ENCODE assay signal across 8 cellular contexts in genomic region chr7:56033671-56034432, GRCh38. TPM values are rescaled to one million over a fixed set of nuclear protein-coding genes. Genes with fewer than 3 reads are reported as not detected.
DNase-seq lines count a peak whose midpoint lies in the region; ATAC-seq and TF ChIP-seq lines count a peak whose summit lies in the region.

No MANE protein-coding gene starts in this region.

- no peaks in the 10 kb centered on the region; the same call in 1 of the 2 replicates for H4K20me1 ChIP-seq in DOHH2 (ENCODE audit: control insufficient read depth, insufficient read depth, low read depth, low read length)
- no peaks in the 10 kb centered on the region for H4K20me1 ChIP-seq in neural progenitor cell (ENCODE audit: low read depth)

- peak; percentile 77 for DNase-seq in RKO (ENCODE audit: low spot score)
- DNase-seq in activated T-helper 1 cell treated with anti-CD3 and anti-CD28 coated beads, Interleukin-2, amount 50 U/mL, for 16 hours (ENCODE audit: low read depth in 1 of 2, low spot score in 1 of 2): peak; percentile 38 to 58
- peak; percentile 53 for DNase-seq in fibroblast of the conjunctiva (ENCODE audit: low read depth)
- DNase-seq in neural progenitor cell (ENCODE audit: low spot score): peak; percentile 91

- no peaks in the 10 kb centered on the region for H3K9me3 Mint-ChIP-seq in IgD-negative memory B cell
- no peaks in the 10 kb centered on the region for H3K9me3 Mint-ChIP-seq in neural progenitor cell

- H3K79me2 ChIP-seq in DOHH2 (ENCODE audit: control insufficient read depth, low read length) (peaks cover 26% of the 10 kb centered on the region), neural progenitor cell (ENCODE audit: low read depth) (peaks cover 15% of the 10 kb centered on the region)

- peaks cover 0 to 5% (median 4%) of the 10 kb centered on the region in 3 donors for H3K4me1 Mint-ChIP-seq in IgD-negative memory B cell
- H3K4me1 Mint-ChIP-seq in neural progenitor cell: peaks cover 4% of the 10 kb centered on the region

- H3K4me2 ChIP-seq in DOHH2 (ENCODE audit: low read length) (peak overlapping the region; percentile 72), neural progenitor cell (peak overlapping the region; percentile 94)

- H3F3A ChIP-seq in DOHH2 (ENCODE audit: control insufficient read depth, insufficient read depth): peaks cover 4% of the 10 kb centered on the region
- H3F3A ChIP-seq in neural progenitor cell (ENCODE audit: low read depth): peaks cover 21% of the 10 kb centered on the region

- no peaks in the 10 kb centered on the region for H3K9me3 ChIP-seq in DOHH2 (ENCODE audit: control insufficient read depth, insufficient read depth, low read length)
- no peaks in the 10 kb centered on the region for H3K9me3 ChIP-seq in neural progenitor cell (ENCODE audit: low read depth)
- H3K9me3 ChIP-seq in subcutaneous abdominal adipose tissue (ENCODE audit: control insufficient read depth in 5 of 5, low read length in 5 of 5): no peaks in the 10 kb centered on the region

- H3K9me2 ChIP-seq in DOHH2 (replicated peaks; ENCODE audit: control insufficient read depth, low read length): no peaks in the 10 kb centered on the region

- peak overlapping the region; percentile 85 for H2AFZ ChIP-seq in neural progenitor cell (replicated peaks)

- H3K27ac ChIP-seq in DOHH2 (ENCODE audit: low read depth, low read length) (peak overlapping the region; percentile 24; the same call in 1 of the 2 replicates), neural progenitor cell (peak overlapping the region; percentile 80), subcutaneous abdominal adipose tissue (ENCODE audit: low read depth, low read length) (peak overlapping the region; percentile 7)

- peak overlapping the region; percentile 75 to 95 (median 88) for H3K4me3 Mint-ChIP-seq in IgD-negative memory B cell
- peak overlapping the region; percentile 87 for H3K4me3 Mint-ChIP-seq in neural progenitor cell

- peak overlapping the region in 1 of 3 donors; percentile 91 for H3K27ac Mint-ChIP-seq in IgD-negative memory B cell
- no peak overlapping the region for H3K27ac Mint-ChIP-seq in neural progenitor cell

- peaks cover 2% of the 10 kb centered on the region for H3K36me3 Mint-ChIP-seq in IgD-negative memory B cell
- H3K36me3 Mint-ChIP-seq in neural progenitor cell: peaks cover 9% of the 10 kb centered on the region

- H3K4me1 ChIP-seq in DOHH2 (ENCODE audit: control insufficient read depth, low read length) (peaks cover 17% of the 10 kb centered on the region), neural progenitor cell (peaks cover 6% of the 10 kb centered on the region), subcutaneous abdominal adipose tissue (ENCODE audit: control insufficient read depth in 5 of 5, insufficient read depth in 5 of 5, low read length in 5 of 5) (peaks cover 0 to 24% (median 19%) of the 10 kb centered on the region in 5 donors)

- peaks cover 45% of the 10 kb centered on the region for H3K36me3 ChIP-seq in DOHH2 (ENCODE audit: control insufficient read depth, low read length)
- H3K36me3 ChIP-seq in neural progenitor cell: no peaks in the 10 kb centered on the region
- peaks cover 0 to 4% (median 0%) of the 10 kb centered on the region in 5 donors for H3K36me3 ChIP-seq in subcutaneous abdominal adipose tissue (ENCODE audit: control insufficient read depth in 5 of 5, insufficient read depth in 5 of 5, low read length in 5 of 5)

- TF ChIP-seq CTCF in DOHH2 (IDR thresholded peaks at IDR 0.05; ENCODE audit: low read depth, low read length, poor library complexity, severe bottlenecking): peak; percentile 13
- peak; percentile 42 for TF ChIP-seq CTCF in neural progenitor cell (IDR thresholded peaks at IDR 0.05)

- H3K9ac ChIP-seq in neural progenitor cell (peak overlapping the region; percentile 46), subcutaneous abdominal adipose tissue (ENCODE audit: low read length in 5 of 5) (peak overlapping the region; percentile 57 to 73 (median 71))

- H3K27me3 Mint-ChIP-seq in IgD-negative memory B cell (no peaks in the 10 kb centered on the region), neural progenitor cell (ENCODE audit: insufficient read depth, low read depth) (no peaks in the 10 kb centered on the region)

- H3K4me3 ChIP-seq in DOHH2 (ENCODE audit: low read length) (peak overlapping the region; percentile 67), neural progenitor cell (peak overlapping the region; percentile 73), subcutaneous abdominal adipose tissue (ENCODE audit: low read depth in 1 of 5, low read length in 5 of 5) (peak overlapping the region; percentile 71 to 89 (median 77))

- ATAC-seq in GM21619 (IDR thresholded peaks at IDR 0.05; ENCODE audit: unreplicated experiment): peak; percentile 97

- H3K27me3 ChIP-seq in DOHH2 (ENCODE audit: control insufficient read depth, low read length) (no peaks in the 10 kb centered on the region), neural progenitor cell (no peaks in the 10 kb centered on the region), subcutaneous abdominal adipose tissue (ENCODE audit: control insufficient read depth in 5 of 5, insufficient read depth in 4 of 5, low read length in 5 of 5) (no peaks in the 10 kb centered on the region)

RNA-seq across cellular contexts. Expression of gene PSPH, which starts 17.4 kb away (rescaled TPM):
- polyA plus RNA-seq in IgD-negative memory B cell: 5.6 TPM
- total RNA-seq in neural progenitor cell (ENCODE audit: low replicate concordance): 54.9 and 72.2 TPM in 2 replicates

RNA-seq across cellular contexts. Expression of gene CCT6A, which starts 17.7 kb away (rescaled TPM):
- 81.6 TPM for polyA plus RNA-seq in IgD-negative memory B cell
- total RNA-seq in neural progenitor cell (ENCODE audit: low replicate concordance): 255 and 349 TPM in 2 replicates

RNA-seq across cellular contexts. Expression of gene SUMF2, which starts 30.2 kb away (rescaled TPM):
- polyA plus RNA-seq in IgD-negative memory B cell: 130 TPM
- 76.1 and 109 TPM in 2 replicates for total RNA-seq in neural progenitor cell (ENCODE audit: low replicate concordance)

RNA-seq across cellular contexts. Expression of gene PHKG1, which starts 58.9 kb away (rescaled TPM):
- not detected for polyA plus RNA-seq in IgD-negative memory B cell
- not detected in 2 replicates for total RNA-seq in neural progenitor cell (ENCODE audit: low replicate concordance)

Comparison
In these comparisons a context has a peak if more than half of its experiments do, and no peak if none do; other contexts are left out.
1. Peak in every context shown above with its lines: DNase-seq, ATAC-seq, H3K4me3 ChIP-seq and H3K27ac ChIP-seq.
2. H3K27ac ChIP-seq: peak in every context shown above with its lines; median percentile 80 in neural progenitor cell; 24 in DOHH2; 7 in subcutaneous abdominal adipose tissue.